ENCODE assay signal across 8 cellular contexts in the genomic region with DNA sequence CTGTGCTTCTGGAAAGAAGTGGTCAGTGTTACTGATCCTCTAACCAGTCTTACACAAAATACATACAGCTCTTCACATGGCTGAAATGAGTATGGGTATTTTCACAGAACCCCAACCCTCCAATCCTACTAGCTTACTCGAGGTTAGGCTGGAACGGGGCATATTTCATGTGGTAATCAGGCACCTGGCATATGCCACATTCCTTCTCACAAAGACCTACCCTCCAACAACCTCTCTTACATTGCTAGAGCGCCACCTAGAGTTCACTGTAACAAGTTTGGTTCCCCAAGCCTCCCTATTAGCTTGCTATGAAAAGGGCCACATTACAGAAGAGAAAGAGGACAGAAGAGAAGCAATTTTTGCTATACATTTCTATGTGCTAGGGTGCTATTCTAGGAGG.
DNase-seq lines count a peak whose midpoint lies in the region; ATAC-seq and TF ChIP-seq lines count a peak whose summit lies in the region.

No MANE protein-coding gene starts in this region.

- DNase-seq in ACHN (peak; percentile 73), NCI-H524 (lab: John Stamatoyannopoulos, UW) (peak; percentile 70 to 84), chondrocyte (ENCODE audit: low spot score) (no peak), T-helper 9 cell (no peak)

- TF ChIP-seq CTCF in chondrocyte (IDR thresholded peaks at IDR 0.05) (peak; percentile 72), nephron (IDR thresholded peaks at IDR 0.05; ENCODE audit: unreplicated experiment in 3 of 3) (peak; percentile 34 to 60 (median 45))

- H3K9me3 Mint-ChIP-seq in chondrocyte (ENCODE audit: low read depth) (no peaks in the 10 kb centered on the region), nephron (no peaks in the 10 kb centered on the region)

- H3K27ac Mint-ChIP-seq in chondrocyte (ENCODE audit: unreplicated experiment) (no peak overlapping the region), nephron (peak overlapping the region in 2 of 3 experiments; percentile 54 to 55)

- H3K4me1 Mint-ChIP-seq in chondrocyte (ENCODE audit: low read depth) (peaks cover 31% of the 10 kb centered on the region), nephron (no peaks in the 10 kb centered on the region)

- ATAC-seq in GM18519 (IDR thresholded peaks at IDR 0.05; ENCODE audit: low FRiP score, unreplicated experiment) (peak; percentile 87), HG03460 (IDR thresholded peaks at IDR 0.05; ENCODE audit: unreplicated experiment) (peak; percentile 59), GM19328 (IDR thresholded peaks at IDR 0.05; ENCODE audit: unreplicated experiment) (no peak)

- H3K27me3 Mint-ChIP-seq in chondrocyte (ENCODE audit: low read depth) (no peaks in the 10 kb centered on the region), nephron (ENCODE audit: low read depth) (peaks cover 4% of the 10 kb centered on the region)

- H3K36me3 Mint-ChIP-seq in chondrocyte (ENCODE audit: low read depth) (no peaks in the 10 kb centered on the region), nephron (ENCODE audit: low read depth) (no peaks in the 10 kb centered on the region)

- in situ Hi-C loops in ACHN (cut with HindIII; ENCODE audit: low pct_ligation_motif_present, low pct_unique_long_range_greater_than_20kb, low sequenced_read_pairs), result no loop called here

- no peak overlapping the region for H3K4me3 Mint-ChIP-seq in chondrocyte (ENCODE audit: unreplicated experiment)
- no peak overlapping the region for H3K4me3 Mint-ChIP-seq in nephron

Comparison
In these comparisons a context has a peak if more than half of its experiments do, and no peak if none do; other contexts are left out.
1. DNase-seq: peak in ACHN (single experiment) and NCI-H524 (2 of 2); none in chondrocyte (single experiment) and T-helper 9 cell (single experiment).